Comparison of ENCODE assay signal across 1 cellular context in the genomic region with DNA sequence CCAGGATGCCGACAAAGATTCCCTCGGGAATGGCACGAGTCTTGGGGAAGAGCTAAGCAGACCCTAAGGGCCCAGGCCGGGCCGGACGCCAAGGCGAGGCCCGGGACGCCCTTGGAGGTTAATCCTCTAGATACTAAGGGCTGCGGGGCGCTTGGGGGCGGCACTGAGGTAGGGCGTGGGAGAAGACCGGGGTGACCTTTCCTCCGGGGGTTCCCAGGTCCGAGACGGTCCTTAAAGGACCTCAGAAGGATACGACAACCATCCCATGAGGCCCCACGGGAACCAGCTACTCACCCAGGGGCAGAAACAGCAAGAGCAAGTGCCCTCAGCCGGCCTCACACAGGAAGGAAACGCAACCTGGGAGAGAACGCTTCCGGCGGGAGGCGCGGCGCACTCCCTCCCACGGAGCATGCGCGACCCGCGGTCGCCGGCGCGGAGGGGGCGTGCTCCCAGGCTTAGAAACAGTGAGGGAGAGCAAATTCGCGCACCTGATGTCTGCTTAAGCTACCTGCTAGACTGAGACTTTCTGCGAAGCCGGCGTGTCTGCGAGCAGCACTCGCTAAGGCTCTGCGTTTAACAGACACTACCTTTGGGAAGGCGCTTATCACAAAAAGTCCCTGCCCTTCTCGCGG.
TF ChIP-seq lines count a peak whose summit lies in the region.

A gene with protein sequence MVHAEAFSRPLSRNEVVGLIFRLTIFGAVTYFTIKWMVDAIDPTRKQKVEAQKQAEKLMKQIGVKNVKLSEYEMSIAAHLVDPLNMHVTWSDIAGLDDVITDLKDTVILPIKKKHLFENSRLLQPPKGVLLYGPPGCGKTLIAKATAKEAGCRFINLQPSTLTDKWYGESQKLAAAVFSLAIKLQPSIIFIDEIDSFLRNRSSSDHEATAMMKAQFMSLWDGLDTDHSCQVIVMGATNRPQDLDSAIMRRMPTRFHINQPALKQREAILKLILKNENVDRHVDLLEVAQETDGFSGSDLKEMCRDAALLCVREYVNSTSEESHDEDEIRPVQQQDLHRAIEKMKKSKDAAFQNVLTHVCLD (minus strand): TSS at position 354 of the 632 bp plus-strand sequence. CDS start 3,627 bp downstream, outside the sequence.

TF ChIP-seq in HepG2, 621 proteins besides CTCF, POLR2A, EP300 and RAD21 (continued from another document and continues in another):
- TF ChIP-seq, protein P1, sequence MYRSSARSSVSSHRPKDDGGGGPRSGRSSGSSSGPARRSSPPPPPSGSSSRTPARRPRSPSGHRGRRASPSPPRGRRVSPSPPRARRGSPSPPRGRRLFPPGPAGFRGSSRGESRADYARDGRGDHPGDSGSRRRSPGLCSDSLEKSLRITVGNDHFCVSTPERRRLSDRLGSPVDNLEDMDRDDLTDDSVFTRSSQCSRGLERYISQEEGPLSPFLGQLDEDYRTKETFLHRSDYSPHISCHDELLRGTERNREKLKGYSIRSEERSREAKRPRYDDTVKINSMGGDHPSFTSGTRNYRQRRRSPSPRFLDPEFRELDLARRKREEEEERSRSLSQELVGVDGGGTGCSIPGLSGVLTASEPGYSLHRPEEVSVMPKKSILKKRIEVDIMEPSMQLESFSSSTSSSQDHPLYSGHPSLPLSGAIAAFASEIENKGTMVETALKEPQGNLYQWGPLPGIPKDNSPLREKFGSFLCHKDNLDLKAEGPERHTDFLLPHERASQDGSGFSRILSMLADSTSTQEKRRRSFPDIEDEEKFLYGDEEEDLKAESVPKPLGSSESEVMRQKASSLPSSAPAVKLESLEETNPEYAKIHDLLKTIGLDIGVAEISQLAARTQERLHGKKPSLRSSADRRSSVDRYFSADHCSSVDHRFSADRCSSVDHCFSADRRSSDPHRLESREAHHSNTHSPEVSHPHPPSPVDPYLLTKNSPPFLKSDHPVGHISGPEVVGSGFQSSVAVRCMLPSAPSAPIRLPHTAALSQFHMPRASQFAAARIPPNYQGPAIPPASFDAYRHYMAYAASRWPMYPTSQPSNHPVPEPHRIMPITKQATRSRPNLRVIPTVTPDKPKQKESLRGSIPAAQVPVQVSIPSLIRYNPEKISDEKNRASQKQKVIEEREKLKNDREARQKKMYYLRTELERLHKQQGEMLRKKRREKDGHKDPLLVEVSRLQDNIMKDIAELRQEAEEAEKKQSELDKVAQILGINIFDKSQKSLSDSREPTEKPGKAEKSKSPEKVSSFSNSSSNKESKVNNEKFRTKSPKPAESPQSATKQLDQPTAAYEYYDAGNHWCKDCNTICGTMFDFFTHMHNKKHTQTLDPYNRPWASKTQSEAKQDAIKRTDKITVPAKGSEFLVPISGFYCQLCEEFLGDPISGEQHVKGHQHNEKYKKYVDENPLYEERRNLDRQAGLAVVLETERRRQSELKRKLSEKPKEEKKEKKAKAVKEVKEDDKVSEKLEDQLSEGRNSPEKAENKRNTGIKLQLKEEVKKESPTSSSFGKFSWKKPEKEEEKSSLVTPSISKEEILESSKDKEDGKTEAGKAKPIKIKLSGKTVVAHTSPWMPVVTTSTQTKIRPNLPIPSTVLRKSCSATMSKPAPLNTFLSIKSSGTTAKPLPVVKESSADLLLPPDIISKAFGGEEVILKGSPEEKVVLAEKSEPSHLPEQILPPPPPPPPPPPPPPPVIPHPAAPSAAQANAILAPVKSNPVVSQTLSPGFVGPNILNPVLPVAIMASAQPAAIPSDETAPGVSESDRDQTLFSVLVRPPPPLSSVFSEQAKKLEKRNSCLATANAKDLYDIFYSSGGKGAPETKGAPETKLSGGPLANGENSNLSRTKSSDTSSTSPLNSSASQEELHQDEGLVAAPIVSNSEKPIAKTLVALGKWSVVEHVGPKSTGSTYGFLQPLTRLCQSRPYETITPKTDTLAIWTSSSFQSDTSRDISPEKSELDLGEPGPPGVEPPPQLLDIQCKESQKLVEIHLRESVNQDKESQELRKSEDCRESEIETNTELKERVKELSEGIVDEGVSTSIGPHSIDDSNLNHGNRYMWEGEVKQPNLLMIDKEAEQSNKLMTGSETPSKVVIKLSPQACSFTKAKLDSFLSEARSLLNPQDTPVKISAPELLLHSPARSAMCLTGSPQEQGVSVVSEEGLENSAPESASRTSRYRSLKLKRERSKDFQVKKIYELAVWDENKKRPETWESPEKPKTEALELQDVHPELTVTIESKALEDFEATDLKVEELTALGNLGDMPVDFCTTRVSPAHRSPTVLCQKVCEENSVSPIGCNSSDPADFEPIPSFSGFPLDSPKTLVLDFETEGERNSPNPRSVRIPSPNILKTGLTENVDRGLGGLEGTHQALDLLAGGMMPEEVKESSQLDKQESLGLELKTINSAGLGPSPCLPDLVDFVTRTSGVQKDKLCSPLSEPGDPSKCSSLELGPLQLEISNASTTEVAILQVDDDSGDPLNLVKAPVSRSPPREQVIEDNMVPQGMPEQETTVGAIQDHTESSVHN (CRISPR knock-in tag; IDR thresholded peaks at IDR 0.05): no peak
- TF ChIP-seq ZNF234 (CRISPR knock-in tag; conservative IDR thresholded peaks at IDR 0.05) (0 out of 2 replicates have a peak, but pooled peaks have one; percentile 53), ZNF160 (CRISPR knock-in tag; IDR thresholded peaks at IDR 0.05) (no peak), ZNF549 (CRISPR knock-in tag; IDR thresholded peaks at IDR 0.05) (no peak), ZNF878 (CRISPR knock-in tag; IDR thresholded peaks at IDR 0.05) (no peak), ZNF350 (CRISPR knock-in tag; IDR thresholded peaks at IDR 0.05; ENCODE audit: borderline replicate concordance, low read depth) (peak; percentile 75; the same call in 1 of the 2 replicates), CBX1 (IDR thresholded peaks at IDR 0.05; ENCODE audit: low read depth) (no peak), ZNF75D (CRISPR knock-in tag; IDR thresholded peaks at IDR 0.05; ENCODE audit: borderline replicate concordance) (no peak), PHB2 (IDR thresholded peaks at IDR 0.05; ENCODE audit: partially characterized antibody) (no peak), PRPF4 (IDR thresholded peaks at IDR 0.05; ENCODE audit: low read depth, low read length, poor library complexity, severe bottlenecking) (no peak), FIP1L1 (IDR thresholded peaks at IDR 0.05; ENCODE audit: borderline replicate concordance, insufficient read depth, low read depth, low read length) (no peak; the same call in 1 of the 2 replicates)
- TF ChIP-seq, protein P2, sequence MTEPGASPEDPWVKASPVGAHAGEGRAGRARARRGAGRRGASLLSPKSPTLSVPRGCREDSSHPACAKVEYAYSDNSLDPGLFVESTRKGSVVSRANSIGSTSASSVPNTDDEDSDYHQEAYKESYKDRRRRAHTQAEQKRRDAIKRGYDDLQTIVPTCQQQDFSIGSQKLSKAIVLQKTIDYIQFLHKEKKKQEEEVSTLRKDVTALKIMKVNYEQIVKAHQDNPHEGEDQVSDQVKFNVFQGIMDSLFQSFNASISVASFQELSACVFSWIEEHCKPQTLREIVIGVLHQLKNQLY (CRISPR knock-in tag; IDR thresholded peaks at IDR 0.05): no peak
- TF ChIP-seq, protein P3, sequence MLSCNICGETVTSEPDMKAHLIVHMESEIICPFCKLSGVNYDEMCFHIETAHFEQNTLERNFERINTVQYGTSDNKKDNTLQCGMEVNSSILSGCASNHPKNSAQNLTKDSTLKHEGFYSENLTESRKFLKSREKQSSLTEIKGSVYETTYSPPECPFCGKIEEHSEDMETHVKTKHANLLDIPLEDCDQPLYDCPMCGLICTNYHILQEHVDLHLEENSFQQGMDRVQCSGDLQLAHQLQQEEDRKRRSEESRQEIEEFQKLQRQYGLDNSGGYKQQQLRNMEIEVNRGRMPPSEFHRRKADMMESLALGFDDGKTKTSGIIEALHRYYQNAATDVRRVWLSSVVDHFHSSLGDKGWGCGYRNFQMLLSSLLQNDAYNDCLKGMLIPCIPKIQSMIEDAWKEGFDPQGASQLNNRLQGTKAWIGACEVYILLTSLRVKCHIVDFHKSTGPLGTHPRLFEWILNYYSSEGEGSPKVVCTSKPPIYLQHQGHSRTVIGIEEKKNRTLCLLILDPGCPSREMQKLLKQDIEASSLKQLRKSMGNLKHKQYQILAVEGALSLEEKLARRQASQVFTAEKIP (CRISPR knock-in tag; IDR thresholded peaks at IDR 0.05; ENCODE audit: borderline replicate concordance): no peak
- TF ChIP-seq, protein P4, sequence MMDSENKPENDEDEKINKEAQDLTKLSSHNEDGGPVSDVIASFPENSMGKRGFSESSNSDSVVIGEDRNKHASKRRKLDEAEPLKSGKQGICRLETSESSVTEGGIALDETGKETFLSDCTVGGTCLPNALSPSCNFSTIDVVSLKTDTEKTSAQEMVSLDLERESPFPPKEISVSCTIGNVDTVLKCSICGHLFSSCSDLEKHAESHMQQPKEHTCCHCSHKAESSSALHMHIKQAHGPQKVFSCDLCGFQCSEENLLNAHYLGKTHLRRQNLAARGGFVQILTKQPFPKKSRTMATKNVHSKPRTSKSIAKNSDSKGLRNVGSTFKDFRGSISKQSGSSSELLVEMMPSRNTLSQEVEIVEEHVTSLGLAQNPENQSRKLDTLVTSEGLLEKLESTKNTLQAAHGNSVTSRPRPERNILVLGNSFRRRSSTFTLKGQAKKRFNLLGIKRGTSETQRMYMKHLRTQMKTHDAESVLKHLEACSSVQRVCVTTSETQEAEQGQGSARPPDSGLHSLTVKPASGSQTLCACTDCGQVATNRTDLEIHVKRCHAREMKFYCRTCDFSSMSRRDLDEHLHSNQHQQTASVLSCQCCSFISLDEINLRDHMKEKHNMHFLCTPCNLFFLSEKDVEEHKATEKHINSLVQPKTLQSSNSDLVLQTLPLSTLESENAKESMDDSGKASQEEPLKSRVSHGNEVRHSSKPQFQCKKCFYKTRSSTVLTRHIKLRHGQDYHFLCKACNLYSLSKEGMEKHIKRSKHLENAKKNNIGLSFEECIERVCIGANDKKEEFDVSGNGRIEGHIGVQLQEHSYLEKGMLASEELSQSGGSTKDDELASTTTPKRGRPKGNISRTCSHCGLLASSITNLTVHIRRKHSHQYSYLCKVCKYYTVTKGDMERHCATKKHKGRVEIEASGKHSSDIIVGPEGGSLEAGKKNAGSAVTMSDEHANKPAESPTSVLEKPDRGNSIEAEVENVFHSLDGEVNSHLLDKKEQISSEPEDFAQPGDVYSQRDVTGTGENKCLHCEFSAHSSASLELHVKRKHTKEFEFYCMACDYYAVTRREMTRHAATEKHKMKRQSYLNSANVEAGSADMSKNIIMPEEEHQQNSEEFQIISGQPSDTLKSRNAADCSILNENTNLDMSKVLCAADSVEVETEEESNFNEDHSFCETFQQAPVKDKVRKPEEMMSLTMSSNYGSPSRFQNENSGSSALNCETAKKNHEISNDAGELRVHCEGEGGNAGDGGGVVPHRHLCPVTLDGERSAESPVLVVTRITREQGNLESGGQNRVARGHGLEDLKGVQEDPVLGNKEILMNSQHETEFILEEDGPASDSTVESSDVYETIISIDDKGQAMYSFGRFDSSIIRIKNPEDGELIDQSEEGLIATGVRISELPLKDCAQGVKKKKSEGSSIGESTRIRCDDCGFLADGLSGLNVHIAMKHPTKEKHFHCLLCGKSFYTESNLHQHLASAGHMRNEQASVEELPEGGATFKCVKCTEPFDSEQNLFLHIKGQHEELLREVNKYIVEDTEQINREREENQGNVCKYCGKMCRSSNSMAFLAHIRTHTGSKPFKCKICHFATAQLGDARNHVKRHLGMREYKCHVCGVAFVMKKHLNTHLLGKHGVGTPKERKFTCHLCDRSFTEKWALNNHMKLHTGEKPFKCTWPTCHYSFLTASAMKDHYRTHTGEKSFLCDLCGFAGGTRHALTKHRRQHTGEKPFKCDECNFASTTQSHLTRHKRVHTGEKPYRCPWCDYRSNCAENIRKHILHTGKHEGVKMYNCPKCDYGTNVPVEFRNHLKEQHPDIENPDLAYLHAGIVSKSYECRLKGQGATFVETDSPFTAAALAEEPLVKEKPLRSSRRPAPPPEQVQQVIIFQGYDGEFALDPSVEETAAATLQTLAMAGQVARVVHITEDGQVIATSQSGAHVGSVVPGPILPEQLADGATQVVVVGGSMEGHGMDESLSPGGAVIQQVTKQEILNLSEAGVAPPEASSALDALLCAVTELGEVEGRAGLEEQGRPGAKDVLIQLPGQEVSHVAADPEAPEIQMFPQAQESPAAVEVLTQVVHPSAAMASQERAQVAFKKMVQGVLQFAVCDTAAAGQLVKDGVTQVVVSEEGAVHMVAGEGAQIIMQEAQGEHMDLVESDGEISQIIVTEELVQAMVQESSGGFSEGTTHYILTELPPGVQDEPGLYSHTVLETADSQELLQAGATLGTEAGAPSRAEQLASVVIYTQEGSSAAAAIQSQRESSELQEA (CRISPR knock-in tag; IDR thresholded peaks at IDR 0.05; ENCODE audit: not compliant biosample characterization): peak; percentile 57
- TF ChIP-seq, protein P5, sequence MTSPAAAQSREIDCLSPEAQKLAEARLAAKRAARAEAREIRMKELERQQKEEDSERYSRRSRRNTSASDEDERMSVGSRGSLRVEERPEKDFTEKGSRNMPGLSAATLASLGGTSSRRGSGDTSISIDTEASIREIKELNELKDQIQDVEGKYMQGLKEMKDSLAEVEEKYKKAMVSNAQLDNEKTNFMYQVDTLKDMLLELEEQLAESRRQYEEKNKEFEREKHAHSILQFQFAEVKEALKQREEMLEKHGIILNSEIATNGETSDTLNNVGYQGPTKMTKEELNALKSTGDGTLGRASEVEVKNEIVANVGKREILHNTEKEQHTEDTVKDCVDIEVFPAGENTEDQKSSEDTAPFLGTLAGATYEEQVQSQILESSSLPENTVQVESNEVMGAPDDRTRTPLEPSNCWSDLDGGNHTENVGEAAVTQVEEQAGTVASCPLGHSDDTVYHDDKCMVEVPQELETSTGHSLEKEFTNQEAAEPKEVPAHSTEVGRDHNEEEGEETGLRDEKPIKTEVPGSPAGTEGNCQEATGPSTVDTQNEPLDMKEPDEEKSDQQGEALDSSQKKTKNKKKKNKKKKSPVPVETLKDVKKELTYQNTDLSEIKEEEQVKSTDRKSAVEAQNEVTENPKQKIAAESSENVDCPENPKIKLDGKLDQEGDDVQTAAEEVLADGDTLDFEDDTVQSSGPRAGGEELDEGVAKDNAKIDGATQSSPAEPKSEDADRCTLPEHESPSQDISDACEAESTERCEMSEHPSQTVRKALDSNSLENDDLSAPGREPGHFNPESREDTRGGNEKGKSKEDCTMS (CRISPR knock-in tag; conservative IDR thresholded peaks at IDR 0.05): no peak
